1 cellular context compared by ENCODE assay signal in genomic region chr12:53941187-53941586, GRCh38.
TF ChIP-seq lines count a peak whose summit lies in the region.

No MANE protein-coding gene starts in this region.

TF ChIP-seq in A549, 52 proteins besides CTCF, POLR2A, EP300 and RAD21:
- TF ChIP-seq FOSL2 (IDR thresholded peaks at IDR 0.05) (no peak), FOSL2 (CRISPR knock-in tag; IDR thresholded peaks at IDR 0.05) (no peak), ZFP36 (IDR thresholded peaks at IDR 0.05; ENCODE audit: borderline replicate concordance, partially characterized antibody) (no peak), CBX2 (IDR thresholded peaks at IDR 0.05; ENCODE audit: borderline replicate concordance, low read depth) (no peak), HMGXB4 (CRISPR knock-in tag; IDR thresholded peaks at IDR 0.05; ENCODE audit: borderline replicate concordance) (no peak), RNF2 (IDR thresholded peaks at IDR 0.05; ENCODE audit: borderline replicate concordance, low read depth) (no peak), CBX8 (IDR thresholded peaks at IDR 0.05) (no peak), JUNB (IDR thresholded peaks at IDR 0.05) (no peak), SREBF2 (IDR thresholded peaks at IDR 0.05) (no peak), EHMT2 (IDR thresholded peaks at IDR 0.05; ENCODE audit: low read depth) (no peak), ZNF302 (CRISPR knock-in tag; IDR thresholded peaks at IDR 0.05) (no peak), MAFK (IDR thresholded peaks at IDR 0.05; ENCODE audit: partially characterized antibody) (no peak), MAX (IDR thresholded peaks at IDR 0.05) (no peak), PBX3 (IDR thresholded peaks at IDR 0.05) (no peak), FOXS1 (CRISPR knock-in tag; IDR thresholded peaks at IDR 0.05) (no peak), PHF8 (IDR thresholded peaks at IDR 0.05; ENCODE audit: borderline replicate concordance, low read depth) (no peak), FOSB (CRISPR knock-in tag; IDR thresholded peaks at IDR 0.05) (no peak), HOXB5 (CRISPR knock-in tag; IDR thresholded peaks at IDR 0.05) (no peak)
